Comparison of ENCODE assay signal across 16 cellular contexts in genomic region chr19:46733693-46734240, GRCh38. TPM values are rescaled to one million over a fixed set of nuclear protein-coding genes. Genes with fewer than 3 reads are reported as not detected.
A peak's percentile ranks its signal among the peaks of the same experiment; 100 is the strongest.
DNase-seq lines count a peak whose midpoint lies in the region; ATAC-seq, FAIRE-seq and TF ChIP-seq lines count a peak whose summit lies in the region.
"Had no signal": no experiment of that assay in that cellular context is flagged by ENCODE, and none has a peak within 500 bp of the region (broad histone marks: within the 10 kb centered on the region; RNA-seq: fewer than 3 reads in every experiment).

No MANE protein-coding gene starts in this region.

- intact Hi-C loops in PC-3 (cut with micrococcal nuclease) = no loop called here
- intact Hi-C loops in left lung (cut with DNase I) = no loop called here

- no TSS peak for BruUV-seq in PC-3 (replicated peaks; lab: Mats Ljungman, UMichigan)

- no peak overlapping the region for H3K9ac ChIP-seq in PC-3 (ENCODE audit: low read length)

- no peak for ATAC-seq in A549
- no peak for ATAC-seq in PC-3
- ATAC-seq in left lung = no peak
- no peak for ATAC-seq in GM21717 (IDR thresholded peaks at IDR 0.05; ENCODE audit: unreplicated experiment)
- ATAC-seq: activated CD4-positive, alpha-beta T cell treated with anti-CD3 and anti-CD28 coated beads for 36 hours; GM23338 had no signal

- no peak overlapping the region for H2AFZ ChIP-seq in PC-3 (ENCODE audit: low read length)
- H2AFZ ChIP-seq: GM23338 had no signal

- no peaks in the 10 kb centered on the region for H3K9me2 ChIP-seq in PC-3 (replicated peaks; ENCODE audit: low read length)

- no peak for TF ChIP-seq EP300 in A549 (IDR thresholded peaks at IDR 0.05)

- FAIRE-seq in A549 (lab: Jason Lieb, UNC) (no peak), small intestine (lab: Jason Lieb, UNC) (no peak)
- FAIRE-seq: colon had no signal

- POLR2A ChIA-PET in A549 (lab: Yijun Ruan, JAX) = no interaction called here
- POLR2A ChIA-PET in PC-3 (lab: Charles Lee; ENCODE audit: unreplicated experiment) = no interaction called here

- CTCF ChIA-PET in A549 (lab: Yijun Ruan, JAX) = interaction anchor here (0.9 to 12.9 kb wide), 8 partner anchors 5 to 107 kb away, joined by 3 to 205 read pairs (median 12); partner anchors contain the start of genes DACT3 and FKRP
- CTCF ChIA-PET in PC-3 (lab: Charles Lee) = interaction anchor here (0.5 kb wide), 1 partner anchor 20 kb away, joined by 3 read pairs; no protein-coding TSS in a partner anchor

- H3K9me3 ChIP-seq in A549 (no peaks in the 10 kb centered on the region), PC-3 (ENCODE audit: low read length) (no peaks in the 10 kb centered on the region), left lung (no peaks in the 10 kb centered on the region), small intestine (ENCODE audit: control insufficient read depth, low read depth) (no peaks in the 10 kb centered on the region)
- H3K9me3 ChIP-seq: MG63 had no signal

- H3K27me3 ChIP-seq in PC-3 (ENCODE audit: low read length) (no peaks in the 10 kb centered on the region), left lung (no peaks in the 10 kb centered on the region), small intestine (ENCODE audit: control insufficient read depth in 2 of 2, insufficient read depth in 2 of 2, low read length in 2 of 2) (no peaks in the 10 kb centered on the region)
- H3K27me3 ChIP-seq: MG63 had no signal

- TF ChIP-seq POLR2A in A549 (IDR thresholded peaks at IDR 0.05; ENCODE audit: low read length) = no peak

- no peaks in the 10 kb centered on the region for H3F3A ChIP-seq in PC-3 (ENCODE audit: low read length, unreplicated experiment)

- H3K4me2 ChIP-seq in A549 (no peak overlapping the region), PC-3 (ENCODE audit: low read length) (peak overlapping the region; percentile 52)
- H3K4me2 ChIP-seq: GM23338 had no signal

- TF ChIP-seq CTCF in A549 (IDR thresholded peaks at IDR 0.05) (no peak), PC-3 (conservative IDR thresholded peaks at IDR 0.05; ENCODE audit: low read depth, low read length) (no peak), left lung (IDR thresholded peaks at IDR 0.05) (no peak)

- H3K79me2 ChIP-seq in PC-3 (ENCODE audit: low read length) = peaks cover 67% of the 10 kb centered on the region

- H3K4me3 ChIP-seq in A549 (no peak overlapping the region), PC-3 (ENCODE audit: low read length) (0 out of 2 replicates have a peak overlapping the region, but pooled peaks have one; percentile 21), left lung (no peak overlapping the region), small intestine (ENCODE audit: low read depth in 1 of 2, low read length in 2 of 2) (no peak overlapping the region)
- H3K4me3 ChIP-seq: GM23338, MG63 had no signal

- DNase-seq in A549 (ENCODE audit: low read depth in 1 of 2, low spot score in 1 of 2) = no peak
- peak; percentile 54 for DNase-seq in H4 (ENCODE audit: low spot score)
- DNase-seq in PC-3 = no peak
- DNase-seq in left lung = peak in 1 of 2 donors; percentile 70
- DNase-seq in small intestine = no peak
- DNase-seq in amniotic stem cell (lab: John Stamatoyannopoulos, UW) = no peak
- no peak for DNase-seq in substantia nigra (lab: John Stamatoyannopoulos, UW)
- DNase-seq: activated CD4-positive, alpha-beta T cell treated with anti-CD3 and anti-CD28 coated beads for 36 hours; activated gamma-delta T cell treated with Interleukin-2 at 50 U/mL for 16 hours; NCI-H2081 treated with DMSO at 0.1 percent for 48 hours; NCI-H524 treated with DMSO at 0.1 percent for 48 hours; stimulated activated CD4-positive, alpha-beta T cell treated with anti-CD3 and anti-CD28 coated beads, Interleukin-2, amount 100 ng/mL, for 24 hours had no signal

- H3K27ac ChIP-seq in A549 (no peak overlapping the region), PC-3 (ENCODE audit: low read length) (peak overlapping the region; percentile 38; the same call in 1 of the 2 replicates), left lung (peak overlapping the region; percentile 49 to 94), small intestine (ENCODE audit: low read depth in 1 of 2, low read length in 1 of 2) (no peak overlapping the region), substantia nigra (ENCODE audit: low read depth, low read length, poor library complexity, severe bottlenecking) (no peak overlapping the region)

- no peak for TF ChIP-seq RAD21 in A549 (conservative IDR thresholded peaks at IDR 0.05 in 1 of 2, IDR thresholded peaks at IDR 0.05 in 1 of 2)

- 87% methylated on average over 11 of the region's 11 CpGs for whole genome bisulfite sequencing in A549 (ENCODE audit: missing lambda C conversion rate)
- WGBS in small intestine, 3 donors = 87 to 88% (median 87%) methylated on average over 11 of the region's 11 CpGs

- H3K36me3 ChIP-seq in PC-3 (ENCODE audit: low read depth, low read length) (peaks cover 24% of the 10 kb centered on the region), left lung (peaks cover 0 to 85% of the 10 kb centered on the region in 2 donors), small intestine (ENCODE audit: control insufficient read depth in 2 of 2, insufficient read depth in 2 of 2, low read length in 2 of 2) (peaks cover 17 to 28% of the 10 kb centered on the region in 2 donors)

- H3K4me1 ChIP-seq in A549 = peaks cover 43% of the 10 kb centered on the region
- peaks cover 43% of the 10 kb centered on the region for H3K4me1 ChIP-seq in PC-3 (ENCODE audit: insufficient read depth, low read length)
- H3K4me1 ChIP-seq in left lung = peaks cover 6 to 89% of the 10 kb centered on the region in 2 donors
- no peaks in the 10 kb centered on the region for H3K4me1 ChIP-seq in small intestine (ENCODE audit: control insufficient read depth in 2 of 2, insufficient read depth in 1 of 2, low read depth in 1 of 2, low read length in 1 of 2)

- H4K20me1 ChIP-seq in PC-3 (ENCODE audit: low read length) = peaks cover 12% of the 10 kb centered on the region; the same call in 1 of the 2 replicates

TF ChIP-seq in A549, 52 proteins besides CTCF, POLR2A, EP300 and RAD21:
- TF ChIP-seq KDM5A (IDR thresholded peaks at IDR 0.05) (no peak), MAFK (IDR thresholded peaks at IDR 0.05; ENCODE audit: partially characterized antibody) (peak; percentile 0)
TF ChIP-seq in A549: peak in this region for 1.

RNA-seq across cellular contexts. Expression of gene FKRP, which starts 12.1 kb away (rescaled TPM):
- polyA plus RNA-seq in A549 (2011; rRNA removed) (14.7 and 16.4 TPM in 2 replicates), A549 (2017; fragmentation: RNase III; extraction: RNeasy Plus Mini Kit Qiagen cat#74134 plus additional on column Dnase treatment) (18.4 to 20.2 TPM (median 18.8 TPM) in 3 replicates), small intestine (1 to 10 TPM; 7.0 to 9.3 (median 8.3) TPM)
- 23.9 and 34.0 TPM in 2 replicates for polyA plus RNA-seq in A549 (2012; cell fraction: cytosol; rRNA removed)
- 75.2 and 82.8 TPM in 2 replicates for polyA plus RNA-seq in A549 (2012; cell fraction: nucleus; rRNA removed)
- 10.6 and 13.3 TPM in 2 replicates for polyA minus RNA-seq in A549 (2011; rRNA and poly(A)+ RNA removed)
- total RNA-seq in H4 (2014; rRNA removed; shearing (Covaris generic)) = 16.2 and 33.4 TPM in 2 replicates
- total RNA-seq in PC-3 (2014; rRNA removed) (14.3 and 18.4 TPM in 2 replicates), left lung (10 to 100 TPM; 18.8 to 20.9 TPM)

RNA-seq across cellular contexts. Expression of gene STRN4, which starts 12.5 kb away (rescaled TPM):
- polyA plus RNA-seq in A549 (2011; rRNA removed) (62.8 and 66.2 TPM in 2 replicates), A549 (2017; fragmentation: RNase III; extraction: RNeasy Plus Mini Kit Qiagen cat#74134 plus additional on column Dnase treatment) (70.0 to 72.9 TPM (median 71.0 TPM) in 3 replicates), small intestine (10 to 100 TPM; 44.6 to 51.6 (median 50.5) TPM)
- 192 and 270 TPM in 2 replicates for polyA plus RNA-seq in A549 (2012; cell fraction: cytosol; rRNA removed)
- 380 and 588 TPM in 2 replicates for polyA plus RNA-seq in A549 (2012; cell fraction: nucleus; rRNA removed)
- 65.2 and 89.1 TPM in 2 replicates for polyA minus RNA-seq in A549 (2011; rRNA and poly(A)+ RNA removed)
- 29.9 and 33.5 TPM in 2 replicates for total RNA-seq in H4 (2014; rRNA removed; shearing (Covaris generic))
- total RNA-seq in PC-3 (2014; rRNA removed) (62.7 and 83.9 TPM in 2 replicates), left lung (10 to 100 TPM; 54.2 to 73.4 TPM)

RNA-seq across cellular contexts. Expression of gene PRKD2, which starts 16.9 kb away (rescaled TPM):
- polyA plus RNA-seq in A549 (2011; rRNA removed) (8.3 and 10.4 TPM in 2 replicates), A549 (2017; fragmentation: RNase III; extraction: RNeasy Plus Mini Kit Qiagen cat#74134 plus additional on column Dnase treatment) (21.7 to 25.8 TPM (median 24.6 TPM) in 3 replicates), small intestine (10 to 100 TPM; 30.7 to 87.4 (median 71.9) TPM)
- polyA plus RNA-seq in A549 (2012; cell fraction: cytosol; rRNA removed) = 20.7 and 21.5 TPM in 2 replicates
- polyA plus RNA-seq in A549 (2012; cell fraction: nucleus; rRNA removed) = 43.5 and 59.2 TPM in 2 replicates
- polyA minus RNA-seq in A549 (2011; rRNA and poly(A)+ RNA removed) = 22.8 and 23.8 TPM in 2 replicates
- total RNA-seq in H4 (2014; rRNA removed; shearing (Covaris generic)) = 14.3 and 18.0 TPM in 2 replicates
- total RNA-seq in PC-3 (2014; rRNA removed) (24.1 and 32.9 TPM in 2 replicates), left lung (10 to 100 TPM; 37.8 to 48.5 TPM)

RNA-seq across cellular contexts. Expression of gene SLC1A5, which starts 54.6 kb away (rescaled TPM):
- polyA plus RNA-seq in A549 (2011; rRNA removed) (302 and 306 TPM in 2 replicates), A549 (2017; fragmentation: RNase III; extraction: RNeasy Plus Mini Kit Qiagen cat#74134 plus additional on column Dnase treatment) (184 to 200 TPM (median 189 TPM) in 3 replicates), small intestine (100 to 1,000 TPM in 1 of 3 donors, 1 to 10 TPM in 2; 1.6 to 159 (median 7.0) TPM)
- polyA plus RNA-seq in A549 (2012; cell fraction: cytosol; rRNA removed) = 195 and 237 TPM in 2 replicates
- polyA plus RNA-seq in A549 (2012; cell fraction: nucleus; rRNA removed) = 457 and 532 TPM in 2 replicates
- polyA minus RNA-seq in A549 (2011; rRNA and poly(A)+ RNA removed) = 366 and 376 TPM in 2 replicates
- 159 and 163 TPM in 2 replicates for total RNA-seq in H4 (2014; rRNA removed; shearing (Covaris generic))
- total RNA-seq in PC-3 (2014; rRNA removed) (97.4 and 117 TPM in 2 replicates), left lung (100 to 1,000 TPM in 1 of 2 donors, 10 to 100 TPM in 1; 79.9 to 172 TPM)

Comparison
In these comparisons a context has a peak if more than half of its experiments do, and no peak if none do; other contexts are left out.
1. H3K27ac ChIP-seq: peak in PC-3 (single experiment) and left lung (2 of 2); none in A549 (0 of 2), small intestine (0 of 2) and substantia nigra (single experiment).